In the genomic region with DNA sequence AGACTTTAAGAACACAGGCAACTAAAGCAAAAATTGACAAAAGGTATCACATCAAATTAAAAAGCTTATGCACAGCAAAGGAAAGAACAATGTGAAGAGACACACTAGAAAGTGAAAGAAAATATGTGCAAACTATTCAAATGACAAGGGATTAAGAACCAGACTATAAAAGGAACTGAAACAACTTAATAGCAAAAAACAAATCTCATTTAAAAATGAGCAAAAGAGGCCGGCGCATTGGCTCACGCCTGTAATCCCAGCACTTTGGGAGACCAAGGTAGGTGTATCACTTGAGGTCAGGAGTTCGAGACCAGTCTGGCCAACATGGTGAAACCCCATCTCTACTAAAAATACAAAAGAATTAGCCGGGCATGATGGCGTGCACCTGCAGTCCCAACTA, we compare ENCODE assay signal across 1 cellular context.
TF ChIP-seq lines count a peak whose summit lies in the region.

No MANE protein-coding gene starts in this region.

TF ChIP-seq in WTC11, 78 proteins besides CTCF, POLR2A, EP300 and RAD21 (continued from another document):
- TF ChIP-seq, protein P1, sequence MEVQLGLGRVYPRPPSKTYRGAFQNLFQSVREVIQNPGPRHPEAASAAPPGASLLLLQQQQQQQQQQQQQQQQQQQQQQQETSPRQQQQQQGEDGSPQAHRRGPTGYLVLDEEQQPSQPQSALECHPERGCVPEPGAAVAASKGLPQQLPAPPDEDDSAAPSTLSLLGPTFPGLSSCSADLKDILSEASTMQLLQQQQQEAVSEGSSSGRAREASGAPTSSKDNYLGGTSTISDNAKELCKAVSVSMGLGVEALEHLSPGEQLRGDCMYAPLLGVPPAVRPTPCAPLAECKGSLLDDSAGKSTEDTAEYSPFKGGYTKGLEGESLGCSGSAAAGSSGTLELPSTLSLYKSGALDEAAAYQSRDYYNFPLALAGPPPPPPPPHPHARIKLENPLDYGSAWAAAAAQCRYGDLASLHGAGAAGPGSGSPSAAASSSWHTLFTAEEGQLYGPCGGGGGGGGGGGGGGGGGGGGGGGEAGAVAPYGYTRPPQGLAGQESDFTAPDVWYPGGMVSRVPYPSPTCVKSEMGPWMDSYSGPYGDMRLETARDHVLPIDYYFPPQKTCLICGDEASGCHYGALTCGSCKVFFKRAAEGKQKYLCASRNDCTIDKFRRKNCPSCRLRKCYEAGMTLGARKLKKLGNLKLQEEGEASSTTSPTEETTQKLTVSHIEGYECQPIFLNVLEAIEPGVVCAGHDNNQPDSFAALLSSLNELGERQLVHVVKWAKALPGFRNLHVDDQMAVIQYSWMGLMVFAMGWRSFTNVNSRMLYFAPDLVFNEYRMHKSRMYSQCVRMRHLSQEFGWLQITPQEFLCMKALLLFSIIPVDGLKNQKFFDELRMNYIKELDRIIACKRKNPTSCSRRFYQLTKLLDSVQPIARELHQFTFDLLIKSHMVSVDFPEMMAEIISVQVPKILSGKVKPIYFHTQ (CRISPR knock-in tag; IDR thresholded peaks at IDR 0.05), result no peak
- no peak for TF ChIP-seq SOX15 (CRISPR knock-in tag; IDR thresholded peaks at IDR 0.05)
